In genomic region chr14:52399104-52399503, GRCh38 we compare ENCODE assay signal across 18 cellular contexts.
"Had no signal": no experiment of that assay in that cellular context is flagged by ENCODE, and none has a peak within 500 bp of the region (broad histone marks: within the 10 kb centered on the region; RNA-seq: fewer than 3 reads in every experiment).

No MANE protein-coding gene starts in this region.

- H2AFZ ChIP-seq: PC-9 had no signal

- FAIRE-seq: bronchial epithelial cell had no signal

- ATAC-seq: activated CD4-positive, alpha-beta T cell treated with anti-CD3 and anti-CD28 coated beads for 36 hours; body of pancreas had no signal

- H3K4me3 ChIP-seq: body of pancreas, PC-9 had no signal

- H3K4me3 Mint-ChIP-seq: activated CD4-positive, alpha-beta memory T cell treated with anti-CD3 and anti-CD28 coated beads, Interleukin-2, amount 10 ng/mL, durations not matched to agents 7 days and 5 days; activated CD4-positive, alpha-beta T cell treated with anti-CD3 and anti-CD28 coated beads for 36 hours; activated naive CD4-positive, alpha-beta T cell treated with anti-CD3 and anti-CD28 coated beads, Interleukin-2, amount 50 U/mL, for 24 hours had no signal

- H3K36me3 ChIP-seq: WERI-Rb-1 had no signal

- DNase-seq: activated CD4-positive, alpha-beta memory T cell treated with anti-CD3 and anti-CD28 coated beads, Interleukin-2, amount 10 ng/mL, durations not matched to agents 7 days and 5 days; activated CD4-positive, alpha-beta T cell treated with anti-CD3 and anti-CD28 coated beads for 36 hours; activated CD4-positive, alpha-beta T cell treated with anti-CD3 and anti-CD28 coated beads, Interleukin-2, amount 50 U/mL, for 1 hour; aorta; body of pancreas; central memory CD4-positive, alpha-beta T cell; Kasumi-1; NCI-H1105 treated with DMSO at 0.1 percent for 48 hours; NCI-H1436 treated with DMSO at 0.1 percent for 48 hours; NCI-H187; NCI-H2081; NCI-H446; NCI-H524; PC-9; SHP77 treated with DMSO at 0.1 percent for 48 hours; WERI-Rb-1 had no signal

- H3K27ac Mint-ChIP-seq: activated CD4-positive, alpha-beta memory T cell treated with anti-CD3 and anti-CD28 coated beads, Interleukin-2, amount 10 ng/mL, durations not matched to agents 7 days and 5 days; activated CD4-positive, alpha-beta T cell treated with anti-CD3 and anti-CD28 coated beads for 36 hours; activated naive CD4-positive, alpha-beta T cell treated with anti-CD3 and anti-CD28 coated beads, Interleukin-2, amount 50 U/mL, for 24 hours had no signal

- H3K27me3 ChIP-seq: body of pancreas had no signal

- H3K27me3 Mint-ChIP-seq: activated naive CD4-positive, alpha-beta T cell treated with anti-CD3 and anti-CD28 coated beads, Interleukin-2, amount 50 U/mL, for 24 hours had no signal

- H3K4me2 ChIP-seq: PC-9 had no signal

- H3K27ac ChIP-seq: body of pancreas, PC-9, WERI-Rb-1 had no signal

- H3K9me3 ChIP-seq: body of pancreas had no signal
